In the genomic region with DNA sequence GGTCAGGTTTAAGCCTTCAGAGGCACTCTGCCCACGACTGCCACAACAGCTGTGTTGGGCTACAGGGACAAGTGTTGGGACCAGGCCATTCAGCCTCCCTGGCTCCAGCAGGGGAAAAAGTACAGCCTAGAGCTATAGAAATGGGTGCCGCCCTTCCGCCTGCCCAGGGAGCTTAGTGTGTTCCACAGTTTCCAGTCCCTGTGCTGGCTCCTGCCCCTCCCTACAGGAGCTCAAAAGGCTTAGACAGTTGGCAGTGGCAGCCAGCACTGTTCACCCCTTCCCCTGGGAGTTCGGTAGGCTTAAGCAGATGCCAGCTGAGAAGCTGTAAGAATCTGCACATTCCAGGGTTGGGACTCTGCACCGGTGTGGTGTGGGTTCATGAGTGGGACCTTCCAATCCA, we compare ENCODE assay signal across 14 cellular contexts.
DNase-seq lines count a peak whose midpoint lies in the region; ATAC-seq lines count a peak whose summit lies in the region.
"Had no signal": no experiment of that assay in that cellular context is flagged by ENCODE, and none has a peak within 500 bp of the region (broad histone marks: within the 10 kb centered on the region; RNA-seq: fewer than 3 reads in every experiment).

No MANE protein-coding gene starts in this region.

- peak overlapping the region in 1 of 2 experiments; percentile 9 for H3K4me3 ChIP-seq in mesenchymal stem cell (ENCODE audit: insufficient read depth in 1 of 2, low read depth in 1 of 2, low read length in 2 of 2)

- peaks cover 11% of the 10 kb centered on the region for H3K9me3 Mint-ChIP-seq in activated T-helper 17 cell treated with anti-CD3 and anti-CD28 coated beads, Interleukin-2, amount 50 U/mL, for 72 hours

- H3K23ac ChIP-seq in mesenchymal stem cell (ENCODE audit: low read length in 2 of 2), result no peak overlapping the region

- no peak overlapping the region for H3K18ac ChIP-seq in mesenchymal stem cell (ENCODE audit: low read depth in 1 of 2, low read length in 2 of 2)

- no peak overlapping the region for H2AFZ ChIP-seq in mesenchymal stem cell (ENCODE audit: low read depth, low read length)

- H4K8ac ChIP-seq in mesenchymal stem cell (ENCODE audit: low read length), result no peak overlapping the region

- no peak overlapping the region for H3K9ac ChIP-seq in mesenchymal stem cell (ENCODE audit: low read length)

- H2BK15ac ChIP-seq in mesenchymal stem cell (ENCODE audit: low read depth, poor library complexity, severe bottlenecking), result no peak overlapping the region

- H3K4me2 ChIP-seq in mesenchymal stem cell (ENCODE audit: low read length, poor library complexity, severe bottlenecking), result no peak overlapping the region

- H4K91ac ChIP-seq in mesenchymal stem cell (ENCODE audit: low read length), result peak overlapping the region; percentile 21

- H3K4ac ChIP-seq in mesenchymal stem cell (ENCODE audit: low read depth in 1 of 2, low read length in 2 of 2), result no peak overlapping the region

- no peaks in the 10 kb centered on the region for H3K36me3 ChIP-seq in mesenchymal stem cell (ENCODE audit: control insufficient read depth in 1 of 2, insufficient read depth in 2 of 2, low read depth in 1 of 2, low read length in 2 of 2)

- H3K4me1 ChIP-seq in mesenchymal stem cell (ENCODE audit: control insufficient read depth, insufficient read depth, low read depth, low read length), result no peaks in the 10 kb centered on the region

- ATAC-seq in activated T-helper 17 cell treated with anti-CD3 and anti-CD28 coated beads, Interleukin-2, amount 50 U/mL, for 72 hours (replicated peaks), result no peak
- no peak for ATAC-seq in HG02588 (IDR thresholded peaks at IDR 0.05; ENCODE audit: unreplicated experiment)
- ATAC-seq: CD8-positive, alpha-beta T cell; HepG2 had no signal

- H2BK5ac ChIP-seq in mesenchymal stem cell (ENCODE audit: low read depth, low read length, poor library complexity, severe bottlenecking), result no peak overlapping the region

- no peaks in the 10 kb centered on the region for H3K9me3 ChIP-seq in mesenchymal stem cell (ENCODE audit: control insufficient read depth, low read length)

- H2BK12ac ChIP-seq in mesenchymal stem cell (ENCODE audit: low read length in 2 of 2), result no peak overlapping the region

- H3K27ac Mint-ChIP-seq in activated T-helper 17 cell treated with anti-CD3 and anti-CD28 coated beads, Interleukin-2, amount 50 U/mL, for 72 hours, result no peak overlapping the region
- H3K27ac Mint-ChIP-seq: CD14-positive monocyte; CD8-positive, alpha-beta T cell; HFFc6 had no signal

- no peaks in the 10 kb centered on the region for H3K4me1 Mint-ChIP-seq in activated T-helper 17 cell treated with anti-CD3 and anti-CD28 coated beads, Interleukin-2, amount 50 U/mL, for 72 hours
- H3K4me1 Mint-ChIP-seq: CD14-positive monocyte had no signal

- no peaks in the 10 kb centered on the region for H3K79me1 ChIP-seq in mesenchymal stem cell (replicated peaks; ENCODE audit: low read length, poor library complexity, severe bottlenecking)

- DNase-seq in DMS 273 (lab: John Stamatoyannopoulos, UW; ENCODE audit: unreplicated experiment) (peak; percentile 4), DMS 273 treated with DMSO at 0.1 percent for 48 hours (lab: John Stamatoyannopoulos, UW) (no peak), NCI-H82 treated with DMSO at 0.1 percent for 48 hours (lab: John Stamatoyannopoulos, UW; ENCODE audit: unreplicated experiment) (peak; percentile 4), mesenchymal stem cell (no peak)
- DNase-seq in stimulated activated CD4-positive, alpha-beta T cell treated with anti-CD3 and anti-CD28 coated beads, Interleukin-15, amount 100 ng/mL, for 24 hours, result no peak
- DNase-seq: CD8-positive, alpha-beta T cell; COR-L47; HCEC 1CT; HFFc6 had no signal

- no peak overlapping the region for H2BK120ac ChIP-seq in mesenchymal stem cell (ENCODE audit: low read depth, low read length)

- H2AK5ac ChIP-seq in mesenchymal stem cell (ENCODE audit: low read length, severe bottlenecking), result no peak overlapping the region

- no peak overlapping the region for H3K14ac ChIP-seq in mesenchymal stem cell (ENCODE audit: low read length in 2 of 2)

- H3K36me3 Mint-ChIP-seq in activated T-helper 17 cell treated with anti-CD3 and anti-CD28 coated beads, Interleukin-2, amount 50 U/mL, for 72 hours (ENCODE audit: low read depth), result no peaks in the 10 kb centered on the region
- H3K36me3 Mint-ChIP-seq: CD14-positive monocyte; CD8-positive, alpha-beta T cell had no signal

- WGBS in mesenchymal stem cell, result 87% methylated on average over 5 of the region's 5 CpGs

- H3K27me3 Mint-ChIP-seq in activated T-helper 17 cell treated with anti-CD3 and anti-CD28 coated beads, Interleukin-2, amount 50 U/mL, for 72 hours, result no peaks in the 10 kb centered on the region

- H3K4me3 Mint-ChIP-seq in activated T-helper 17 cell treated with anti-CD3 and anti-CD28 coated beads, Interleukin-2, amount 50 U/mL, for 72 hours, result no peak overlapping the region
- H3K4me3 Mint-ChIP-seq: CD14-positive monocyte; CD8-positive, alpha-beta T cell; HFFc6 had no signal

- no peaks in the 10 kb centered on the region for H3K27me3 ChIP-seq in mesenchymal stem cell (ENCODE audit: control insufficient read depth in 1 of 2, insufficient read depth in 1 of 2, low read length in 2 of 2)

- H3K27ac ChIP-seq in mesenchymal stem cell (ENCODE audit: low read length, poor library complexity, severe bottlenecking), result no peak overlapping the region
- H3K27ac ChIP-seq: 22Rv1 had no signal

Comparison
In these comparisons a context has a peak if more than half of its experiments do, and no peak if none do; other contexts are left out.
1. DNase-seq: peak in DMS 273 (single experiment) and NCI-H82 treated with DMSO at 0.1 percent for 48 hours (single experiment); none in DMS 273 treated with DMSO at 0.1 percent for 48 hours (single experiment), mesenchymal stem cell (single experiment) and stimulated activated CD4-positive, alpha-beta T cell treated with anti-CD3 and anti-CD28 coated beads, Interleukin-15, amount 100 ng/mL, for 24 hours (single experiment).